ENCODE assay signal across 8 cellular contexts in genomic region chr1:15950763-15951295, GRCh38. TPM values are rescaled to one million over a fixed set of nuclear protein-coding genes. Genes with fewer than 3 reads are reported as not detected.
DNase-seq lines count a peak whose midpoint lies in the region; ATAC-seq and TF ChIP-seq lines count a peak whose summit lies in the region.

No MANE protein-coding gene starts in this region.

- no peaks in the 10 kb centered on the region for H3K9me3 ChIP-seq in esophagus (ENCODE audit: control insufficient read depth in 2 of 2, insufficient read depth in 1 of 2, low read depth in 1 of 2, low read length in 1 of 2)

- peaks cover 0 to 26% of the 10 kb centered on the region in 2 donors for H3K36me3 ChIP-seq in esophagus (ENCODE audit: control insufficient read depth in 2 of 2, insufficient read depth in 2 of 2, low read length in 1 of 2)

- H3K27ac ChIP-seq in HL-60 (replicated peaks): peak overlapping the region; percentile 20; the same call in 1 of the 2 replicates
- peak overlapping the region; percentile 96 to 98 for H3K27ac ChIP-seq in esophagus (ENCODE audit: low read depth in 2 of 2, low read length in 1 of 2)

- 33 to 40% methylated on average over 10 of the region's 10 CpGs for WGBS in esophagus, 2 donors

- peaks cover 27 to 56% of the 10 kb centered on the region in 2 donors for H3K4me1 ChIP-seq in esophagus (ENCODE audit: control insufficient read depth in 2 of 2, insufficient read depth in 2 of 2, low read length in 1 of 2)

- peak; percentile 38 to 50 for DNase-seq in HL-60 (ENCODE audit: low read depth in 1 of 2, low spot score in 1 of 2)
- peak; percentile 88 for DNase-seq in activated CD8-positive, alpha-beta memory T cell treated with anti-CD3 and anti-CD28 coated beads for 24 hours
- DNase-seq in stimulated activated CD4-positive, alpha-beta T cell treated with anti-CD3 and anti-CD28 coated beads, Interleukin-12 subunit alpha, Interleukin-12 subunit beta, amount 100 ng/mL, for 4 hours: peak; percentile 76
- no peak for DNase-seq in COLO668 (lab: John Stamatoyannopoulos, UW; ENCODE audit: unreplicated experiment)
- no peak for DNase-seq in pons (ENCODE audit: low spot score)
- DNase-seq in HCEC 1CT: no peak

- H3K4me3 ChIP-seq in HL-60 (replicated peaks; ENCODE audit: insufficient read depth, low read length): no peak overlapping the region
- no peak overlapping the region for H3K4me3 ChIP-seq in esophagus (ENCODE audit: low read depth in 1 of 2, low read length in 2 of 2)

- TF ChIP-seq CTCF in HL-60 (IDR thresholded peaks at IDR 0.05; ENCODE audit: insufficient read depth, low read length): no peak

- ATAC-seq in GM19351 (IDR thresholded peaks at IDR 0.05; ENCODE audit: unreplicated experiment): no peak

- H3K27me3 ChIP-seq in HL-60 (ENCODE audit: insufficient read depth, poor library complexity, severe bottlenecking) (no peaks in the 10 kb centered on the region), esophagus (ENCODE audit: control insufficient read depth in 1 of 2, insufficient read depth in 2 of 2, low read length in 2 of 2) (no peaks in the 10 kb centered on the region)

RNA-seq across cellular contexts. Expression of gene ZBTB17, which starts 25.1 kb away (rescaled TPM):
- 10 to 100 TPM; 27.8 to 41.7 TPM for polyA plus RNA-seq in esophagus

RNA-seq across cellular contexts. Expression of gene SRARP, which starts 53.2 kb away (rescaled TPM):
- polyA plus RNA-seq in esophagus: not detected

Comparison
In these comparisons a context has a peak if more than half of its experiments do, and no peak if none do; other contexts are left out.
1. DNase-seq: peak in HL-60 (2 of 2), activated CD8-positive, alpha-beta memory T cell treated with anti-CD3 and anti-CD28 coated beads for 24 hours (single experiment) and stimulated activated CD4-positive, alpha-beta T cell treated with anti-CD3 and anti-CD28 coated beads, Interleukin-12 subunit alpha, Interleukin-12 subunit beta, amount 100 ng/mL, for 4 hours (single experiment); none in COLO668 (single experiment), pons (single experiment) and HCEC 1CT (single experiment).